19 cellular contexts compared by ENCODE assay signal in the genomic region with DNA sequence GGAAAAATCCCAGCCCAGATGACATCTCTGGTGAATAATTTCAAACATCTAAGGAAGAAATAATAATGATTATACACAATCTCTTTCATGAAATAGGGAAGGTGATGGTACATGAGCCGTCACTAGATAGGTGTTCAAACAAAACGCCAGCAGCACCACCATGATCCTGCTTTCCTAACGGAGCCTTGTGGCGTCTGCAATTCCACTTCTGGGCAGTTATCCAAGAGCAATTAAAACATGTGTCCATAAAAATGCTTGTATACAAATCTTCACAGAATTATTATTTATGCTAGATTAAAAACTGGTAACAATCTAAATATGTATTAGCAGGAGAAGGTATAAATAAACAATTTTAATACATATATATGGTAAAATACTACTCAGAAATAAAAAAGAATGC. TPM values are rescaled to one million over a fixed set of nuclear protein-coding genes. Genes with fewer than 3 reads are reported as not detected.
A peak's percentile ranks its signal among the peaks of the same experiment; 100 is the strongest.
DNase-seq lines count a peak whose midpoint lies in the region; ATAC-seq, FAIRE-seq and TF ChIP-seq lines count a peak whose summit lies in the region.
"Had no signal": no experiment of that assay in that cellular context is flagged by ENCODE, and none has a peak within 500 bp of the region (broad histone marks: within the 10 kb centered on the region; RNA-seq: fewer than 3 reads in every experiment).

No MANE protein-coding gene starts in this region.

- no peak overlapping the region for H3K4me3 Mint-ChIP-seq in activated naive CD8-positive, alpha-beta T cell treated with anti-CD3 and anti-CD28 coated beads, Interleukin-2, amount 50 U/mL, for 24 hours
- H3K4me3 Mint-ChIP-seq: CD8-positive, alpha-beta memory T cell; IgD-negative memory B cell had no signal

- peak; percentile 31 for FAIRE-seq in colon (lab: Jason Lieb, UNC)

- H3K4me1 Mint-ChIP-seq in activated naive CD8-positive, alpha-beta T cell treated with anti-CD3 and anti-CD28 coated beads, Interleukin-2, amount 50 U/mL, for 24 hours, result no peaks in the 10 kb centered on the region
- H3K4me1 Mint-ChIP-seq: CD8-positive, alpha-beta memory T cell; IgD-negative memory B cell had no signal

- POLR2A ChIA-PET in A673 (lab: Charles Lee; ENCODE audit: low non-redundant PET), result no interaction called here

- H3K4me3 ChIP-seq in A673 (ENCODE audit: low read depth, low read length, poor library complexity, severe bottlenecking), result no peak overlapping the region
- H3K4me3 ChIP-seq in aorta (ENCODE audit: low read length in 2 of 2), result no peak overlapping the region
- H3K4me3 ChIP-seq in heart left ventricle, result no peak overlapping the region
- H3K4me3 ChIP-seq: GM23248, PC-9, SJCRH30 had no signal

- 83 to 88% methylated on average over 4 of the region's 4 CpGs for WGBS in aorta, 2 donors
- WGBS in heart left ventricle, 4 donors, result 60 to 74% (median 73%) methylated on average over 4 of the region's 4 CpGs

- H3K9me3 ChIP-seq in A673 (ENCODE audit: low read depth, low read length, poor library complexity, severe bottlenecking) (no peaks in the 10 kb centered on the region), aorta (ENCODE audit: control insufficient read depth, low read length) (no peaks in the 10 kb centered on the region), heart left ventricle (peaks cover 0 to 13% (median 0%) of the 10 kb centered on the region in 12 donors)
- H3K9me3 ChIP-seq: SJCRH30 had no signal

- peaks cover 15% of the 10 kb centered on the region for H3K27me3 Mint-ChIP-seq in activated naive CD8-positive, alpha-beta T cell treated with anti-CD3 and anti-CD28 coated beads, Interleukin-2, amount 50 U/mL, for 24 hours

- no peaks in the 10 kb centered on the region for H3K36me3 Mint-ChIP-seq in activated naive CD8-positive, alpha-beta T cell treated with anti-CD3 and anti-CD28 coated beads, Interleukin-2, amount 50 U/mL, for 24 hours (ENCODE audit: low read depth)
- H3K36me3 Mint-ChIP-seq: CD8-positive, alpha-beta memory T cell; IgD-negative memory B cell had no signal

- H3K27ac ChIP-seq in A673 (ENCODE audit: low read depth, low read length, poor library complexity, severe bottlenecking) (no peak overlapping the region), aorta (ENCODE audit: low read depth in 1 of 2, low read length in 2 of 2) (no peak overlapping the region), heart left ventricle (no peak overlapping the region)
- H3K27ac ChIP-seq: GM23248, PC-9, SJCRH30 had no signal

- H3K27ac Mint-ChIP-seq in activated naive CD8-positive, alpha-beta T cell treated with anti-CD3 and anti-CD28 coated beads, Interleukin-2, amount 50 U/mL, for 24 hours, result no peak overlapping the region
- H3K27ac Mint-ChIP-seq: CD8-positive, alpha-beta memory T cell; IgD-negative memory B cell had no signal

- peak; percentile 33 for DNase-seq in A673 (ENCODE audit: low spot score)
- DNase-seq in DMS 273 (lab: John Stamatoyannopoulos, UW; ENCODE audit: unreplicated experiment), result peak; percentile 15
- DNase-seq in NCI-H1048 (lab: John Stamatoyannopoulos, UW), result peak; percentile 4
- no peak for DNase-seq in activated naive CD8-positive, alpha-beta T cell treated with anti-CD3 and anti-CD28 coated beads, Interleukin-2, amount 50 U/mL, for 24 hours
- DNase-seq in kidney tubule cell (ENCODE audit: low spot score), result no peak
- DNase-seq in aorta, result no peak
- no peak for DNase-seq in heart left ventricle
- DNase-seq: ACHN; C1 segment of cervical spinal cord; CD8-positive, alpha-beta memory T cell; GDM1; GM23248; Karpas-422; NCI-H1694 treated with DMSO at 0.1 percent for 48 hours; PC-9 had no signal

- intact Hi-C loops in A673 (cut with micrococcal nuclease; ENCODE audit: unreplicated experiment), result no loop called here
- intact Hi-C loops in aorta (cut with DNase I), result no loop called here
- intact Hi-C loops in heart left ventricle (cut with DNase I), result no loop called here

- H3K4me1 ChIP-seq in A673 (ENCODE audit: insufficient read depth, low read length, poor library complexity, severe bottlenecking) (no peaks in the 10 kb centered on the region), aorta (ENCODE audit: control insufficient read depth in 1 of 2, insufficient read depth in 2 of 2, low read length in 2 of 2) (peaks cover 0 to 4% of the 10 kb centered on the region in 2 donors), heart left ventricle (peaks cover 0 to 2% (median 0%) of the 10 kb centered on the region in 12 donors)
- H3K4me1 ChIP-seq: SJCRH30 had no signal

- H3K27me3 ChIP-seq in A673 (replicated peaks; ENCODE audit: insufficient read depth, low read depth, low read length, poor library complexity) (no peaks in the 10 kb centered on the region), aorta (ENCODE audit: control insufficient read depth in 1 of 2, insufficient read depth in 2 of 2, low read length in 1 of 2) (no peaks in the 10 kb centered on the region), heart left ventricle (peaks cover 0 to 7% (median 0%) of the 10 kb centered on the region in 9 donors)
- H3K27me3 ChIP-seq: SJCRH30 had no signal

- TF ChIP-seq POLR2A in heart left ventricle (IDR thresholded peaks at IDR 0.05), result no peak

- no peaks in the 10 kb centered on the region for H3K9me3 Mint-ChIP-seq in activated naive CD8-positive, alpha-beta T cell treated with anti-CD3 and anti-CD28 coated beads, Interleukin-2, amount 50 U/mL, for 24 hours
- H3K9me3 Mint-ChIP-seq: CD8-positive, alpha-beta memory T cell; IgD-negative memory B cell had no signal

- BruUV-seq in A673 (replicated peaks; lab: Mats Ljungman, UMichigan), result no TSS peak

- TF ChIP-seq CTCF in A673 (conservative IDR thresholded peaks at IDR 0.05; ENCODE audit: low read depth, low read length) (no peak), heart left ventricle (IDR thresholded peaks at IDR 0.05) (no peak)

- ATAC-seq in activated naive CD8-positive, alpha-beta T cell treated with anti-CD3 and anti-CD28 coated beads, Interleukin-2, amount 50 U/mL, for 24 hours, result no peak
- ATAC-seq in aorta (ENCODE audit: low FRiP score) (no peak), heart left ventricle (no peak)
- ATAC-seq: HCT116 had no signal

- CTCF ChIA-PET in A673 (lab: Charles Lee), result no interaction called here

- H3K36me3 ChIP-seq in A673 (ENCODE audit: insufficient read depth, low read length, poor library complexity, severe bottlenecking) (no peaks in the 10 kb centered on the region), aorta (ENCODE audit: control insufficient read depth in 1 of 2, insufficient read depth in 2 of 2, low read length in 1 of 2) (no peaks in the 10 kb centered on the region), heart left ventricle (no peaks in the 10 kb centered on the region)
- H3K36me3 ChIP-seq: SJCRH30 had no signal

RNA-seq across cellular contexts. Expression of gene RTP4, which starts 33.7 kb away (rescaled TPM):
- total RNA-seq in A673 (2021), result not detected in 2 replicates
- total RNA-seq in aorta, result 1 to 10 TPM; 1.8 to 3.5 TPM
- 1 to 10 TPM; 1.1 to 2.7 TPM for polyA plus RNA-seq in aorta
- total RNA-seq in heart left ventricle, result 1 to 10 TPM in 6 of 9 donors, under 1 TPM in 3; 0.38 to 5.4 (median 1.2) TPM
- polyA plus RNA-seq in heart left ventricle, result 1 to 10 TPM in 1 of 2 donors, under 1 TPM in 1; 0.72 to 1.8 TPM
- total RNA-seq: SJCRH30 had no signal

Comparison
In these comparisons a context has a peak if more than half of its experiments do, and no peak if none do; other contexts are left out.
1. DNase-seq: peak in A673 (single experiment), DMS 273 (single experiment) and NCI-H1048 (single experiment); none in activated naive CD8-positive, alpha-beta T cell treated with anti-CD3 and anti-CD28 coated beads, Interleukin-2, amount 50 U/mL, for 24 hours (single experiment), kidney tubule cell (single experiment), aorta (0 of 2) and heart left ventricle (0 of 5).